25 cellular contexts compared by ENCODE assay signal in the genomic region with DNA sequence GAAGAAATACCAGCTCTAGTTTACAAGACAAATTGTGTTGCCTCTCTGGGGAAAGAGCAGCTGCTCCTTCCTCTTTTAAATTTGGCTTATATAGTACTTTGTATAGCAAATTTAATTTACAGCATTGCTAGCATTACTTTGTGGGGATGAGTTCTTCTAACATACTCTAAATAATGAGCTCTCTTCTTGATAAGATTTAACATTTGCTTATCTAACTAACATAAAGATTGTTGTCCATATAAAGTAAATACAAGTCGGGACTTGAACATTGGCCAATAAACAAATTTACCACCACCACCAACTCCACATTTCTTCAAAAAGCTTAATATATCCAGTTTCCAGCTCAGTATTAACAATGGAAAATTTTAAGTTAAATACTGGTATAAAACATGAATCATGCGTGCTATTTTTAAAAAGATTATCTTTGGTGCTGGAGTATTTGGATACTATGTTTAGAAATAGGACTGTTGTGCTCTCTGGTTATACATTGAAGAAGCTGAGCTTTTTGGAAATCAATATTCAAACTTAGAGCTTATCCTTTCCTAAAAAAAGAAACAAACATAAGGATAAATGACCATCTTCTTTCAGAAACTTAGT.
DNase-seq lines count a peak whose midpoint lies in the region; ATAC-seq and TF ChIP-seq lines count a peak whose summit lies in the region.
"Had no signal": no experiment of that assay in that cellular context is flagged by ENCODE, and none has a peak within 500 bp of the region (broad histone marks: within the 10 kb centered on the region; RNA-seq: fewer than 3 reads in every experiment).

No MANE protein-coding gene starts in this region.

- H3K27ac Mint-ChIP-seq in T-cell: no peak overlapping the region
- H3K27ac Mint-ChIP-seq in activated CD8-positive, alpha-beta memory T cell treated with anti-CD3 and anti-CD28 coated beads, Interleukin-2, amount 10 ng/mL, durations not matched to agents 7 days and 5 days: no peak overlapping the region
- H3K27ac Mint-ChIP-seq: CD8-positive, alpha-beta memory T cell; GM23338; IgD-negative memory B cell had no signal

- peak; percentile 10 for DNase-seq in LHCN-M2 (ENCODE audit: low read depth)
- DNase-seq in amniotic epithelial cell (ENCODE audit: low read depth): peak; percentile 2
- DNase-seq in iris pigment epithelial cell (ENCODE audit: low read depth): peak; percentile 14
- no peak for DNase-seq in tibial artery
- no peak for DNase-seq in iPS-NIHi7 (ENCODE audit: extremely low spot score)
- no peak for DNase-seq in T-cell
- no peak for DNase-seq in activated CD8-positive, alpha-beta memory T cell treated with anti-CD3 and anti-CD28 coated beads, Interleukin-2, amount 10 ng/mL, durations not matched to agents 7 days and 5 days
- DNase-seq: CD8-positive, alpha-beta memory T cell; DMS79; HCEC 1CT; Karpas-422; MM.1S; NCI-H1417; NCI-H187; NCI-H2107; NCI-H2227 treated with DMSO at 0.1 percent for 48 hours; NCI-H510A treated with DMSO at 0.1 percent for 48 hours; NCI-H774; OCI-M1; SHP77 treated with DMSO at 0.1 percent for 48 hours; SK-N-SH had no signal

- H3K36me3 ChIP-seq in tibial artery: no peaks in the 10 kb centered on the region
- H3K36me3 ChIP-seq: BLaER1 treated with 17β-estradiol and CSF1 and Interleukin-3, amounts not matched to agents 10 nM and 100 nM had no signal

- H3K36me3 Mint-ChIP-seq in T-cell: no peaks in the 10 kb centered on the region
- no peaks in the 10 kb centered on the region for H3K36me3 Mint-ChIP-seq in activated CD8-positive, alpha-beta memory T cell treated with anti-CD3 and anti-CD28 coated beads, Interleukin-2, amount 10 ng/mL, durations not matched to agents 7 days and 5 days
- H3K36me3 Mint-ChIP-seq: CD8-positive, alpha-beta memory T cell; IgD-negative memory B cell had no signal

- peaks cover 0 to 53% (median 10%) of the 10 kb centered on the region in 4 donors for H3K4me1 ChIP-seq in tibial artery

- H3K27ac ChIP-seq in tibial artery: peak overlapping the region; percentile 46 to 52
- H3K27ac ChIP-seq: HL-60 had no signal

- no peak overlapping the region for H3K4me3 ChIP-seq in tibial artery
- H3K4me3 ChIP-seq: BLaER1 treated with 17β-estradiol and CSF1 and Interleukin-3, amounts not matched to agents 10 nM and 100 nM; GM23338 had no signal

- H3K9me3 Mint-ChIP-seq in T-cell: no peaks in the 10 kb centered on the region
- H3K9me3 Mint-ChIP-seq in activated CD8-positive, alpha-beta memory T cell treated with anti-CD3 and anti-CD28 coated beads, Interleukin-2, amount 10 ng/mL, durations not matched to agents 7 days and 5 days (ENCODE audit: low read depth): no peaks in the 10 kb centered on the region

- H3K27me3 Mint-ChIP-seq in T-cell: no peaks in the 10 kb centered on the region
- no peaks in the 10 kb centered on the region for H3K27me3 Mint-ChIP-seq in activated CD8-positive, alpha-beta memory T cell treated with anti-CD3 and anti-CD28 coated beads, Interleukin-2, amount 10 ng/mL, durations not matched to agents 7 days and 5 days
- H3K27me3 Mint-ChIP-seq: CD8-positive, alpha-beta memory T cell; IgD-negative memory B cell had no signal

- ATAC-seq in T-cell (replicated peaks in 1 of 4): no peak
- no peak for ATAC-seq in activated CD8-positive, alpha-beta memory T cell treated with anti-CD3 and anti-CD28 coated beads, Interleukin-2, amount 10 ng/mL, durations not matched to agents 7 days and 5 days
- ATAC-seq: GM23338 had no signal

- H3K4me1 Mint-ChIP-seq in T-cell: no peaks in the 10 kb centered on the region
- no peaks in the 10 kb centered on the region for H3K4me1 Mint-ChIP-seq in activated CD8-positive, alpha-beta memory T cell treated with anti-CD3 and anti-CD28 coated beads, Interleukin-2, amount 10 ng/mL, durations not matched to agents 7 days and 5 days
- H3K4me1 Mint-ChIP-seq: CD8-positive, alpha-beta memory T cell; GM23338; IgD-negative memory B cell had no signal

- intact Hi-C loops in tibial artery (cut with DNase I; ENCODE audit: low total_unique reads): no loop called here

- CTCF ChIA-PET in T-cell (lab: Charles Lee): no interaction called here
- CTCF ChIA-PET in activated CD8-positive, alpha-beta memory T cell treated with anti-CD3 and anti-CD28 coated beads, Interleukin-2, amount 10 ng/mL, durations not matched to agents 7 days and 5 days (lab: Charles Lee): no interaction called here

- no peaks in the 10 kb centered on the region for H3K27me3 ChIP-seq in tibial artery
- H3K27me3 ChIP-seq: BLaER1 treated with 17β-estradiol and CSF1 and Interleukin-3, amounts not matched to agents 10 nM and 100 nM had no signal

- POLR2A ChIA-PET in T-cell (lab: Charles Lee): no interaction called here

- no peak for TF ChIP-seq CTCF in tibial artery (IDR thresholded peaks at IDR 0.05)

- H3K4me3 Mint-ChIP-seq in T-cell: no peak overlapping the region
- no peak overlapping the region for H3K4me3 Mint-ChIP-seq in activated CD8-positive, alpha-beta memory T cell treated with anti-CD3 and anti-CD28 coated beads, Interleukin-2, amount 10 ng/mL, durations not matched to agents 7 days and 5 days
- H3K4me3 Mint-ChIP-seq: CD8-positive, alpha-beta memory T cell; GM23338; IgD-negative memory B cell had no signal

- H3K9me3 ChIP-seq in tibial artery: no peaks in the 10 kb centered on the region
- H3K9me3 ChIP-seq: BLaER1 treated with 17β-estradiol and CSF1 and Interleukin-3, amounts not matched to agents 10 nM and 100 nM; SK-N-SH had no signal

Comparison
In these comparisons a context has a peak if more than half of its experiments do, and no peak if none do; other contexts are left out.
1. DNase-seq: peak in LHCN-M2 (single experiment), amniotic epithelial cell (single experiment) and iris pigment epithelial cell (single experiment); none in tibial artery (0 of 2), iPS-NIHi7 (single experiment), T-cell (0 of 34) and activated CD8-positive, alpha-beta memory T cell treated with anti-CD3 and anti-CD28 coated beads, Interleukin-2, amount 10 ng/mL, durations not matched to agents 7 days and 5 days (single experiment).